In genomic region chr3:35710554-35710953, GRCh38 we compare ENCODE assay signal across 37 cellular contexts.
"Had no signal": no experiment of that assay in that cellular context is flagged by ENCODE, and none has a peak within 500 bp of the region (broad histone marks: within the 10 kb centered on the region; RNA-seq: fewer than 3 reads in every experiment).

No MANE protein-coding gene starts in this region.

- H3K4me1 Mint-ChIP-seq: activated naive CD4-positive, alpha-beta T cell treated with anti-CD3 and anti-CD28 coated beads, Interleukin-2, amount 10 ng/mL, durations not matched to agents 7 days and 5 days; activated naive CD4-positive, alpha-beta T cell treated with anti-CD3 and anti-CD28 coated beads, Interleukin-2, amount 50 U/mL, for 24 hours; activated naive CD8-positive, alpha-beta T cell treated with anti-CD3 and anti-CD28 coated beads for 36 hours; activated naive CD8-positive, alpha-beta T cell treated with anti-CD3 and anti-CD28 coated beads, Interleukin-2, amount 10 ng/mL, durations not matched to agents 7 days and 5 days; activated naive CD8-positive, alpha-beta T cell treated with anti-CD3 and anti-CD28 coated beads, Interleukin-2, amount 50 U/mL, for 24 hours; activated T-helper 17 cell treated with anti-CD3 and anti-CD28 coated beads, Interleukin-2, amount 50 U/mL, for 72 hours; central memory CD8-positive, alpha-beta T cell had no signal

- H3K4me3 Mint-ChIP-seq: activated naive CD4-positive, alpha-beta T cell treated with anti-CD3 and anti-CD28 coated beads for 36 hours; activated naive CD4-positive, alpha-beta T cell treated with anti-CD3 and anti-CD28 coated beads, Interleukin-2, amount 10 ng/mL, durations not matched to agents 7 days and 5 days; activated naive CD4-positive, alpha-beta T cell treated with anti-CD3 and anti-CD28 coated beads, Interleukin-2, amount 50 U/mL, for 24 hours; activated naive CD8-positive, alpha-beta T cell; activated naive CD8-positive, alpha-beta T cell treated with anti-CD3 and anti-CD28 coated beads for 36 hours; activated naive CD8-positive, alpha-beta T cell treated with anti-CD3 and anti-CD28 coated beads, Interleukin-2, amount 10 ng/mL, durations not matched to agents 7 days and 5 days; activated naive CD8-positive, alpha-beta T cell treated with anti-CD3 and anti-CD28 coated beads, Interleukin-2, amount 50 U/mL, for 24 hours; activated T-cell treated with anti-CD3 and anti-CD28 coated beads, Interleukin-2, amount 50 U/mL, for 24 hours; activated T-cell treated with anti-CD3 and anti-CD28 coated beads, Interleukin-2, amount 50 U/mL, for 4 hours; activated T-cell treated with anti-CD3 and anti-CD28 coated beads, Interleukin-2, amount 50 U/mL, for 72 hours; activated T-helper 1 cell treated with anti-CD3 and anti-CD28 coated beads, Interleukin-12 subunit alpha, Interleukin-12 subunit beta, Interleukin-2, Interleukin-4 antibody, amounts not matched to agents 30 ng/mL and 10 ng/mL and 1 ng/mL, durations not matched to agents 14 hours and 24 hours and 36 hours; activated T-helper 17 cell treated with anti-CD3 and anti-CD28 coated beads, Interleukin-2, amount 50 U/mL, for 72 hours; brain; central memory CD8-positive, alpha-beta T cell had no signal

- H3K9me3 ChIP-seq: adrenal gland, ascending aorta, body of pancreas, breast epithelium had no signal

- H3K27me3 Mint-ChIP-seq: activated naive CD4-positive, alpha-beta T cell treated with anti-CD3 and anti-CD28 coated beads, Interleukin-2, amount 10 ng/mL, durations not matched to agents 7 days and 5 days; activated naive CD4-positive, alpha-beta T cell treated with anti-CD3 and anti-CD28 coated beads, Interleukin-2, amount 50 U/mL, for 24 hours; activated naive CD8-positive, alpha-beta T cell; activated naive CD8-positive, alpha-beta T cell treated with anti-CD3 and anti-CD28 coated beads, Interleukin-2, amount 10 ng/mL, durations not matched to agents 7 days and 5 days; activated T-cell treated with anti-CD3 and anti-CD28 coated beads, Interleukin-2, amount 50 U/mL, for 24 hours; activated T-helper 17 cell treated with anti-CD3 and anti-CD28 coated beads, Interleukin-2, amount 50 U/mL, for 72 hours; central memory CD8-positive, alpha-beta T cell had no signal

- H3K36me3 Mint-ChIP-seq: activated naive CD4-positive, alpha-beta T cell treated with anti-CD3 and anti-CD28 coated beads, Interleukin-2, amount 10 ng/mL, durations not matched to agents 7 days and 5 days; activated naive CD4-positive, alpha-beta T cell treated with anti-CD3 and anti-CD28 coated beads, Interleukin-2, amount 50 U/mL, for 24 hours; activated naive CD4-positive, alpha-beta T cell treated with anti-CD3 and anti-CD28 coated beads, Interleukin-2, amount 50 U/mL, for 72 hours; activated naive CD8-positive, alpha-beta T cell; activated naive CD8-positive, alpha-beta T cell treated with anti-CD3 and anti-CD28 coated beads for 36 hours; activated naive CD8-positive, alpha-beta T cell treated with anti-CD3 and anti-CD28 coated beads, Interleukin-2, amount 10 ng/mL, durations not matched to agents 7 days and 5 days had no signal

- H3K9me3 Mint-ChIP-seq: activated naive CD4-positive, alpha-beta T cell treated with anti-CD3 and anti-CD28 coated beads, Interleukin-2, amount 10 ng/mL, durations not matched to agents 7 days and 5 days; activated naive CD4-positive, alpha-beta T cell treated with anti-CD3 and anti-CD28 coated beads, Interleukin-2, amount 50 U/mL, for 24 hours; activated T-cell treated with anti-CD3 and anti-CD28 coated beads, Interleukin-2, amount 50 U/mL, for 24 hours; activated T-cell treated with anti-CD3 and anti-CD28 coated beads, Interleukin-2, amount 50 U/mL, for 4 hours; activated T-helper 1 cell treated with anti-CD3 and anti-CD28 coated beads, Interleukin-12 subunit alpha, Interleukin-12 subunit beta, Interleukin-2, Interleukin-4 antibody, amounts not matched to agents 30 ng/mL and 10 ng/mL and 1 ng/mL, durations not matched to agents 14 hours and 24 hours and 36 hours; activated T-helper 17 cell treated with anti-CD3 and anti-CD28 coated beads, Interleukin-2, amount 50 U/mL, for 72 hours; activated T-helper 2 cell treated with anti-CD3 and anti-CD28 coated beads, Interferon-gamma antibody, Interleukin-2, Interleukin-4, amounts not matched to agents 10 μg/mL and 5 μg/mL and 100 μg/mL, durations not matched to agents 14 hours and 24 hours and 36 hours had no signal

- H3K27ac ChIP-seq: adrenal gland, ascending aorta, body of pancreas, brain microvascular endothelial cell, breast epithelium, cardiac muscle cell had no signal

- H3K4me3 ChIP-seq: adrenal gland, ascending aorta, body of pancreas, breast epithelium, cardiac muscle cell had no signal

- H3K36me3 ChIP-seq: adrenal gland, ascending aorta, brain microvascular endothelial cell, breast epithelium, cardiac muscle cell had no signal

- H3K27ac Mint-ChIP-seq: activated naive CD4-positive, alpha-beta T cell treated with anti-CD3 and anti-CD28 coated beads for 36 hours; activated naive CD4-positive, alpha-beta T cell treated with anti-CD3 and anti-CD28 coated beads, Interleukin-2, amount 10 ng/mL, durations not matched to agents 7 days and 5 days; activated naive CD4-positive, alpha-beta T cell treated with anti-CD3 and anti-CD28 coated beads, Interleukin-2, amount 50 U/mL, for 24 hours; activated naive CD4-positive, alpha-beta T cell treated with anti-CD3 and anti-CD28 coated beads, Interleukin-2, amount 50 U/mL, for 72 hours; activated naive CD8-positive, alpha-beta T cell; activated naive CD8-positive, alpha-beta T cell treated with anti-CD3 and anti-CD28 coated beads for 36 hours; activated naive CD8-positive, alpha-beta T cell treated with anti-CD3 and anti-CD28 coated beads, Interleukin-2, amount 10 ng/mL, durations not matched to agents 7 days and 5 days; activated naive CD8-positive, alpha-beta T cell treated with anti-CD3 and anti-CD28 coated beads, Interleukin-2, amount 50 U/mL, for 24 hours; activated T-cell treated with anti-CD3 and anti-CD28 coated beads, Interleukin-2, amount 50 U/mL, for 24 hours; activated T-cell treated with anti-CD3 and anti-CD28 coated beads, Interleukin-2, amount 50 U/mL, for 72 hours; activated T-helper 1 cell treated with anti-CD3 and anti-CD28 coated beads, Interleukin-12 subunit alpha, Interleukin-12 subunit beta, Interleukin-2, Interleukin-4 antibody, amounts not matched to agents 30 ng/mL and 10 ng/mL and 1 ng/mL, durations not matched to agents 14 hours and 24 hours and 36 hours; activated T-helper 17 cell treated with anti-CD3 and anti-CD28 coated beads, Interleukin-2, amount 50 U/mL, for 72 hours; activated T-helper 2 cell treated with anti-CD3 and anti-CD28 coated beads, Interferon-gamma antibody, Interleukin-2, Interleukin-4, amounts not matched to agents 10 μg/mL and 5 μg/mL and 100 μg/mL, durations not matched to agents 14 hours and 24 hours and 36 hours had no signal

- H3K4me1 ChIP-seq: adrenal gland, ascending aorta, body of pancreas, breast epithelium had no signal

- DNase-seq: activated effector memory CD4-positive, alpha-beta T cell treated with anti-CD3 and anti-CD28 coated beads, Interleukin-2, amount 50 U/mL, for 16 hours; activated effector memory CD4-positive, alpha-beta T cell treated with Interleukin-2 at 50 U/mL for 16 hours; activated gamma-delta T cell; activated gamma-delta T cell treated with Interleukin-2 at 50 U/mL for 16 hours; activated naive CD4-positive, alpha-beta T cell; activated naive CD4-positive, alpha-beta T cell treated with anti-CD3 and anti-CD28 coated beads for 36 hours; activated naive CD4-positive, alpha-beta T cell treated with anti-CD3 and anti-CD28 coated beads, Interleukin-2, amount 10 ng/mL, durations not matched to agents 7 days and 5 days; activated naive CD4-positive, alpha-beta T cell treated with anti-CD3 and anti-CD28 coated beads, Interleukin-2, amount 50 U/mL, for 16 hours; activated naive CD4-positive, alpha-beta T cell treated with Interleukin-2 at 50 U/mL for 16 hours; activated naive CD8-positive, alpha-beta T cell treated with anti-CD3 and anti-CD28 coated beads for 36 hours; activated naive CD8-positive, alpha-beta T cell treated with anti-CD3 and anti-CD28 coated beads, Interleukin-2, amount 10 ng/mL, durations not matched to agents 7 days and 5 days; activated naive CD8-positive, alpha-beta T cell treated with anti-CD3 and anti-CD28 coated beads, Interleukin-2, amount 50 U/mL, for 24 hours; activated T-cell treated with anti-CD3 and anti-CD28 coated beads, Interleukin-2, amount 50 U/mL, for 1 hour; activated T-cell treated with anti-CD3 and anti-CD28 coated beads, Interleukin-2, amount 50 U/mL, for 24 hours; activated T-cell treated with anti-CD3 and anti-CD28 coated beads, Interleukin-2, amount 50 U/mL, for 4 hours; activated T-cell treated with anti-CD3 and anti-CD28 coated beads, Interleukin-2, amount 50 U/mL, for 48 hours; activated T-cell treated with anti-CD3 and anti-CD28 coated beads, Interleukin-2, amount 50 U/mL, for 72 hours; adrenal gland; amniotic stem cell; amygdala; anterior cingulate cortex; aorta; body of pancreas; brain microvascular endothelial cell; central memory CD4-positive, alpha-beta T cell; cerebellar nuclear complex had no signal

- ATAC-seq: activated naive CD4-positive, alpha-beta T cell treated with anti-CD3 and anti-CD28 coated beads, Interleukin-2, amount 50 U/mL, for 72 hours; activated naive CD8-positive, alpha-beta T cell treated with anti-CD3 and anti-CD28 coated beads, Interleukin-2, amount 50 U/mL, for 24 hours; activated T-cell treated with anti-CD3 and anti-CD28 coated beads, Interleukin-2, amount 50 U/mL, for 4 hours; activated T-cell treated with anti-CD3 and anti-CD28 coated beads, Interleukin-2, amount 50 U/mL, for 72 hours; activated T-helper 17 cell treated with anti-CD3 and anti-CD28 coated beads, Interleukin-2, amount 50 U/mL, for 72 hours; body of pancreas had no signal

- H3K27me3 ChIP-seq: adrenal gland, ascending aorta, body of pancreas, brain microvascular endothelial cell, breast epithelium, cardiac muscle cell had no signal
